9 cellular contexts compared by ENCODE assay signal in genomic region chr3:8964436-8965370, GRCh38. TPM values are rescaled to one million over a fixed set of nuclear protein-coding genes. Genes with fewer than 3 reads are reported as not detected.
DNase-seq lines count a peak whose midpoint lies in the region; ATAC-seq, FAIRE-seq and TF ChIP-seq lines count a peak whose summit lies in the region.
"Had no signal": no experiment of that assay in that cellular context is flagged by ENCODE, and none has a peak within 500 bp of the region (broad histone marks: within the 10 kb centered on the region; RNA-seq: fewer than 3 reads in every experiment).

No MANE protein-coding gene starts in this region.

- H3K4me3 Mint-ChIP-seq in natural killer cell treated with Interleukin-12 subunit alpha and Interleukin-12 subunit beta and Interleukin-15 and Interleukin-18, amount 100 ng/mL, for 72 hours, result peak overlapping the region; percentile 97

- peak overlapping the region; percentile 33 for H3K9ac ChIP-seq in NT2/D1 (ENCODE audit: insufficient read length, low read depth)
- H3K9ac ChIP-seq in H1 (replicated peaks in 1 of 4; ENCODE audit: extremely low read depth in 1 of 4, low read depth in 3 of 4, low read length in 3 of 4), result no peak overlapping the region

- no peak overlapping the region for H2AK5ac ChIP-seq in H1 (ENCODE audit: low read depth, low read length)

- peak overlapping the region; percentile 83 for H2AFZ ChIP-seq in H1 (ENCODE audit: low read length)

- peak; percentile 65 for DNase-seq in ELF-1 (ENCODE audit: low read depth, low spot score)
- peak; percentile 93 for DNase-seq in NT2/D1 (ENCODE audit: low read depth, low spot score)
- peak in 1 of 2 experiments; percentile 53 for DNase-seq in H1 (ENCODE audit: low read depth in 1 of 2, low spot score in 2 of 2)
- DNase-seq in natural killer cell treated with Interleukin-12 subunit alpha and Interleukin-12 subunit beta and Interleukin-15 and Interleukin-18, amount 100 ng/mL, for 72 hours (ENCODE audit: low spot score), result no peak
- no peak for DNase-seq in NCI-H187 (lab: John Stamatoyannopoulos, UW)
- no peak for DNase-seq in ascending aorta (ENCODE audit: low spot score in 2 of 2)
- no peak for DNase-seq in stimulated activated CD4-positive, alpha-beta T cell treated with anti-CD3 and anti-CD28 coated beads, Interleukin-4, amount 100 ng/mL, for 1 hour

- no peak for TF ChIP-seq RAD21 in H1 (IDR thresholded peaks at IDR 0.05 in 1 of 2, conservative IDR thresholded peaks at IDR 0.05 in 1 of 2; ENCODE audit: low read depth in 2 of 2, low read length in 2 of 2)

- H4K5ac ChIP-seq in H1 (ENCODE audit: insufficient read length, low read depth, low read length), result no peak overlapping the region

- H2BK12ac ChIP-seq in H1 (ENCODE audit: low read depth, low read length), result peak overlapping the region; percentile 86

- H3K4ac ChIP-seq in H1 (replicated peaks; ENCODE audit: insufficient read length, low read depth, low read length), result no peak overlapping the region

- peaks cover 6% of the 10 kb centered on the region for H3K36me3 Mint-ChIP-seq in natural killer cell treated with Interleukin-12 subunit alpha and Interleukin-12 subunit beta and Interleukin-15 and Interleukin-18, amount 100 ng/mL, for 72 hours

- H3K18ac ChIP-seq in H1 (ENCODE audit: extremely low read depth, low read length), result no peak overlapping the region

- H3K4me1 ChIP-seq in NT2/D1 (ENCODE audit: insufficient read depth, insufficient read length), result peaks cover 6% of the 10 kb centered on the region
- peaks cover 0 to 10% (median 6%) of the 10 kb centered on the region in 4 experiments; a peak in 5 of 7 replicates for H3K4me1 ChIP-seq in H1 (replicated peaks in 1 of 4; ENCODE audit: control insufficient read depth in 3 of 4, insufficient read depth in 4 of 4, low read length in 3 of 4)
- H3K4me1 ChIP-seq in ascending aorta, result peaks cover 0 to 13% of the 10 kb centered on the region in 2 donors

- H3K79me1 ChIP-seq in H1 (ENCODE audit: low read depth, low read length), result peaks cover 14% of the 10 kb centered on the region

- H4K8ac ChIP-seq in H1 (ENCODE audit: extremely low read depth, insufficient read depth, low read length), result no peak overlapping the region

- no peak overlapping the region for H3K14ac ChIP-seq in H1 (ENCODE audit: insufficient read length)

- no peak overlapping the region for H3K23ac ChIP-seq in H1 (ENCODE audit: insufficient read length)

- no peak for ATAC-seq in natural killer cell treated with Interleukin-12 subunit alpha and Interleukin-12 subunit beta and Interleukin-15 and Interleukin-18, amount 100 ng/mL, for 72 hours
- no peak for ATAC-seq in HG02642 (IDR thresholded peaks at IDR 0.05; ENCODE audit: poor library complexity, unreplicated experiment)

- TF ChIP-seq POLR2A in H1 (IDR thresholded peaks at IDR 0.05; ENCODE audit: control extremely low read depth in 1 of 2, low read depth in 2 of 2, low read length in 2 of 2), result peak in 1 of 2 experiments; percentile 58; a peak in 1 of 3 replicates

- peaks cover 27 to 38% of the 10 kb centered on the region in 2 donors for H3K4me1 Mint-ChIP-seq in natural killer cell treated with Interleukin-12 subunit alpha and Interleukin-12 subunit beta and Interleukin-15 and Interleukin-18, amount 100 ng/mL, for 72 hours (ENCODE audit: low read depth in 2 of 2)

- H3K9me3 ChIP-seq in NT2/D1 (ENCODE audit: insufficient read depth, low read length), result no peaks in the 10 kb centered on the region
- no peaks in the 10 kb centered on the region for H3K9me3 ChIP-seq in H1 (ENCODE audit: insufficient read depth in 2 of 2, low read depth in 1 of 2, low read length in 1 of 2)
- H3K9me3 ChIP-seq in ascending aorta, result no peaks in the 10 kb centered on the region

- H4K91ac ChIP-seq in H1 (replicated peaks; ENCODE audit: insufficient read length, low read length), result no peak overlapping the region

- peak overlapping the region; percentile 22; the same call in 1 of the 2 replicates for H2BK15ac ChIP-seq in H1 (ENCODE audit: low read length)

- peaks cover 3% of the 10 kb centered on the region; the same call in 1 of the 2 replicates for H3K23me2 ChIP-seq in H1 (ENCODE audit: low read depth, low read length)

- 0 out of 2 replicates have a peak overlapping the region, but pooled peaks have one; percentile 15 for H2BK20ac ChIP-seq in H1 (ENCODE audit: low read length)

- H3K27me3 ChIP-seq in NT2/D1 (ENCODE audit: insufficient read depth, insufficient read length), result no peaks in the 10 kb centered on the region
- H3K27me3 ChIP-seq in H1 (replicated peaks in 1 of 4; ENCODE audit: control insufficient read depth in 3 of 4, extremely low read depth in 1 of 4, insufficient read depth in 3 of 4, low read length in 3 of 4), result no peaks in the 10 kb centered on the region
- no peaks in the 10 kb centered on the region for H3K27me3 ChIP-seq in ascending aorta

- peak overlapping the region; percentile 72 for H2BK5ac ChIP-seq in H1 (ENCODE audit: low read depth, low read length)

- TF ChIP-seq EP300 in H1 (IDR thresholded peaks at IDR 0.05; ENCODE audit: borderline replicate concordance in 1 of 2, low read depth in 2 of 2, low read length in 2 of 2), result no peak

- intact Hi-C loops in ascending aorta (cut with DNase I), result loop anchor here (5.0 kb wide), 1 partner anchor 683 kb away; the partner anchor contains the start of gene MTMR14

- 84% methylated on average over 11 of the region's 11 CpGs; no CpG with 5 or more reads in 1 of the 2 experiments for WGBS in H1 (ENCODE audit: extremely low coverage in 1 of 2, insufficient coverage in 1 of 2, insufficient read length in 1 of 2, insufficient replicate concordance in 2 of 2, low coverage in 1 of 2, low lambda C conversion rate in 2 of 2, missing lambda C conversion rate in 1 of 2), 2 experiments

- H4K20me1 ChIP-seq in H1 (replicated peaks in 1 of 2; ENCODE audit: control insufficient read depth in 1 of 2, insufficient read depth in 2 of 2, low read length in 2 of 2), result peaks cover 0 to 1% of the 10 kb centered on the region in 2 experiments

- peaks cover 11 to 12% of the 10 kb centered on the region in 2 donors for H3K27me3 Mint-ChIP-seq in natural killer cell treated with Interleukin-12 subunit alpha and Interleukin-12 subunit beta and Interleukin-15 and Interleukin-18, amount 100 ng/mL, for 72 hours

- no peak for FAIRE-seq in H1 (lab: Jason Lieb, UNC)

- peaks cover 17% of the 10 kb centered on the region for H3K36me3 ChIP-seq in NT2/D1 (ENCODE audit: insufficient read depth, insufficient read length, low read length)
- no peaks in the 10 kb centered on the region; a peak in 1 of 8 replicates for H3K36me3 ChIP-seq in H1 (ENCODE audit: control insufficient read depth in 2 of 4, insufficient read depth in 4 of 4, low read length in 3 of 4)
- H3K36me3 ChIP-seq in ascending aorta, result no peaks in the 10 kb centered on the region

- TF ChIP-seq CTCF in H1 (IDR thresholded peaks at IDR 0.05; ENCODE audit: control extremely low read depth in 1 of 3, insufficient read depth in 1 of 3, low read depth in 1 of 3, low read length in 3 of 3) (no peak), ascending aorta (IDR thresholded peaks at IDR 0.05) (no peak)

- CTCF ChIA-PET in H1 (lab: Charles Lee; ENCODE audit: partially characterized antibody), result interaction anchor here (0.5 to 2.8 kb wide), 4 partner anchors 23 to 338 kb away, joined by 3 to 20 read pairs (median 6); no protein-coding TSS in a partner anchor

- POLR2A ChIA-PET in H1 (lab: Charles Lee; ENCODE audit: partially characterized antibody), result interaction anchor here (1.0 to 1.7 kb wide), 3 partner anchors 16 to 338 kb away, joined by 3 to 4 read pairs (median 3); no protein-coding TSS in a partner anchor

- peak overlapping the region; percentile 96 to 99 for H3K27ac Mint-ChIP-seq in natural killer cell treated with Interleukin-12 subunit alpha and Interleukin-12 subunit beta and Interleukin-15 and Interleukin-18, amount 100 ng/mL, for 72 hours

- no peak overlapping the region for H3K56ac ChIP-seq in H1 (replicated peaks; ENCODE audit: insufficient read length, low read depth, low read length)

- peak overlapping the region; percentile 53 for H3K27ac ChIP-seq in H1 (ENCODE audit: low read depth, low read length)
- no peak overlapping the region for H3K27ac ChIP-seq in ascending aorta

- H3K4me3 ChIP-seq in NT2/D1 (ENCODE audit: insufficient read length, low read depth) (peak overlapping the region; percentile 6), H1 (ENCODE audit: extremely low read depth in 1 of 4, insufficient read depth in 2 of 4, low read depth in 3 of 4, low read length in 4 of 4) (no peak overlapping the region), ascending aorta (no peak overlapping the region)

- H3K9me3 Mint-ChIP-seq in natural killer cell treated with Interleukin-12 subunit alpha and Interleukin-12 subunit beta and Interleukin-15 and Interleukin-18, amount 100 ng/mL, for 72 hours, result no peaks in the 10 kb centered on the region
- H3K9me3 Mint-ChIP-seq: dendritic cell treated with granulocyte-macrophage colony-stimulating factor and Interleukin-4, amounts not matched to agents 40 ng/mL and 50 ng/mL, for 4 days had no signal

- H3K4me2 ChIP-seq in H1 (ENCODE audit: insufficient read depth in 1 of 2, low read depth in 2 of 2, low read length in 2 of 2), result peak overlapping the region; percentile 22 to 33; a peak in 2 of 4 replicates

- H3K79me2 ChIP-seq in H1 (ENCODE audit: control insufficient read depth in 1 of 2, insufficient read depth in 2 of 2, low read length in 2 of 2), result peaks cover 11 to 33% of the 10 kb centered on the region in 2 experiments

- no peak overlapping the region for H2BK120ac ChIP-seq in H1 (replicated peaks; ENCODE audit: low read depth, low read length)

TF ChIP-seq in H1, 55 proteins besides CTCF, POLR2A, EP300 and RAD21:
- TF ChIP-seq MAFK (IDR thresholded peaks at IDR 0.05; ENCODE audit: low read depth, low read length) (no peak), TAF1 (IDR thresholded peaks at IDR 0.05; ENCODE audit: low read depth, low read length) (peak; percentile 39; the same call in 1 of the 2 replicates), BACH1 (IDR thresholded peaks at IDR 0.05; ENCODE audit: low read length) (no peak), SAP30 (IDR thresholded peaks at IDR 0.05; ENCODE audit: insufficient read depth, insufficient replicate concordance, low read length) (no peak), GABPA (IDR thresholded peaks at IDR 0.05; ENCODE audit: borderline replicate concordance, insufficient read depth, low read length) (no peak)

RNA-seq across cellular contexts. Expression of gene RAD18, which starts 1.4 kb away (rescaled TPM):
- 23.0 and 23.2 TPM in 2 replicates for total RNA-seq in H1 (2021; fragmentation: NEBNext Ultra II Directional; extraction: Animal tissue kit (Norgen Biotek cat#: 25700))
- polyA plus RNA-seq in H1 (2011; rRNA removed), result 13.0 and 22.7 TPM in 2 replicates
- 12.9 TPM for polyA plus RNA-seq in H1 (2011; cell fraction: cytosol; rRNA removed)
- polyA plus RNA-seq in H1 (2011; cell fraction: nucleus; rRNA removed), result 8.6 TPM
- polyA plus RNA-seq in H1 (2012, experiment 1 of 2), result 8.5 to 13.3 TPM (median 9.9 TPM) in 4 replicates
- 0.59 TPM for polyA plus RNA-seq in H1 (2012, experiment 2 of 2)
- 14.7 TPM for polyA plus RNA-seq in H1 (2013, experiment 1 of 2)
- polyA plus RNA-seq in H1 (2013, experiment 2 of 2), result 16.1 TPM
- 20.8 and 23.0 TPM in 2 replicates for polyA minus RNA-seq in H1 (2011; rRNA and poly(A)+ RNA removed)
- polyA minus RNA-seq in H1 (2011; cell fraction: cytosol; rRNA and poly(A)+ RNA removed), result 8.9 TPM
- polyA minus RNA-seq in H1 (2011; cell fraction: nucleus; rRNA and poly(A)+ RNA removed), result 33.8 TPM
- 10 to 100 TPM; 33.4 to 66.0 TPM for total RNA-seq in natural killer cell treated with Interleukin-12 subunit alpha and Interleukin-12 subunit beta and Interleukin-15 and Interleukin-18, amount 100 ng/mL, for 72 hours
- 0.75 TPM for total RNA-seq in ascending aorta

Comparison
In these comparisons a context has a peak if more than half of its experiments do, and no peak if none do; other contexts are left out.
1. DNase-seq: peak in ELF-1 (single experiment) and NT2/D1 (single experiment); none in natural killer cell treated with Interleukin-12 subunit alpha and Interleukin-12 subunit beta and Interleukin-15 and Interleukin-18, amount 100 ng/mL, for 72 hours (single experiment), NCI-H187 (0 of 2), ascending aorta (0 of 2) and stimulated activated CD4-positive, alpha-beta T cell treated with anti-CD3 and anti-CD28 coated beads, Interleukin-4, amount 100 ng/mL, for 1 hour (single experiment).
2. RNA of gene RAD18, which starts 1.4 kb away (total RNA-seq): 33.4 to 66.0 TPM in natural killer cell treated with Interleukin-12 subunit alpha and Interleukin-12 subunit beta and Interleukin-15 and Interleukin-18, amount 100 ng/mL, for 72 hours and 23.0 to 23.2 TPM in H1; 0.75 TPM in ascending aorta (single experiment); every median in the first group is over 10 times any median in the second.